ENCODE assay signal across 29 cellular contexts in genomic region chr12:112134731-112135130, GRCh38.
"Had no signal": no experiment of that assay in that cellular context is flagged by ENCODE, and none has a peak within 500 bp of the region (broad histone marks: within the 10 kb centered on the region; RNA-seq: fewer than 3 reads in every experiment).

No MANE protein-coding gene starts in this region.

- H3K4me3 Mint-ChIP-seq: activated CD4-positive, alpha-beta T cell treated with anti-CD3 and anti-CD28 coated beads for 36 hours; activated CD8-positive, alpha-beta memory T cell treated with anti-CD3 and anti-CD28 coated beads, Interleukin-2, amount 10 ng/mL, durations not matched to agents 7 days and 5 days; activated CD8-positive, alpha-beta T cell treated with anti-CD3 and anti-CD28 coated beads, Interleukin-2, amount 10 ng/mL, durations not matched to agents 7 days and 5 days; activated naive CD8-positive, alpha-beta T cell treated with anti-CD3 and anti-CD28 coated beads, Interleukin-2, amount 10 ng/mL, durations not matched to agents 7 days and 5 days; brain; mesothelial cell of epicardium; nephron progenitor cell; stimulated activated memory B cell treated with anti-CD40 and anti-IgM and Interleukin-4, amounts not matched to agents 10 μg/mL and 1 μg/mL and 100 μg/mL, for 72 hours; T-helper 2 cell treated with Interferon-gamma antibody and Interleukin-4, amounts not matched to agents 5 μg/mL and 100 μg/mL, for 36 hours had no signal

- H3K9me3 ChIP-seq: ascending aorta, heart right ventricle, pancreas, psoas muscle, stomach, tibial artery had no signal

- ATAC-seq: activated CD4-positive, alpha-beta T cell treated with anti-CD3 and anti-CD28 coated beads for 36 hours; activated CD8-positive, alpha-beta memory T cell treated with anti-CD3 and anti-CD28 coated beads, Interleukin-2, amount 10 ng/mL, durations not matched to agents 7 days and 5 days; activated CD8-positive, alpha-beta T cell treated with anti-CD3 and anti-CD28 coated beads, Interleukin-2, amount 10 ng/mL, durations not matched to agents 7 days and 5 days; foreskin keratinocyte; heart right ventricle; left ventricle myocardium superior; pancreas; psoas muscle; stimulated activated memory B cell treated with anti-CD40 and anti-IgM and Interleukin-4, amounts not matched to agents 10 μg/mL and 1 μg/mL and 100 μg/mL, for 72 hours had no signal

- DNase-seq: activated CD4-positive, alpha-beta T cell treated with anti-CD3 and anti-CD28 coated beads for 36 hours; activated CD4-positive, CD25-positive, alpha-beta regulatory T cell; activated CD8-positive, alpha-beta memory T cell treated with anti-CD3 and anti-CD28 coated beads, Interleukin-2, amount 10 ng/mL, durations not matched to agents 7 days and 5 days; activated CD8-positive, alpha-beta T cell treated with anti-CD3 and anti-CD28 coated beads, Interleukin-2, amount 10 ng/mL, durations not matched to agents 7 days and 5 days; activated naive CD8-positive, alpha-beta T cell treated with anti-CD3 and anti-CD28 coated beads, Interleukin-2, amount 10 ng/mL, durations not matched to agents 7 days and 5 days; dorsolateral prefrontal cortex; effector memory CD4-positive, alpha-beta T cell; foreskin keratinocyte; heart right ventricle; kidney glomerular epithelial cell; left ventricle myocardium superior; naive B cell; nephron progenitor cell; pancreas; psoas muscle; stimulated activated CD4-positive, alpha-beta T cell treated with anti-CD3 and anti-CD28 coated beads, Interleukin-1b, Interleukin-23, amount 100 ng/mL, for 48 hours; stimulated activated CD4-positive, alpha-beta T cell treated with anti-CD3 and anti-CD28 coated beads, Interleukin-4, amount 100 ng/mL, for 4 hours; stomach; T-helper 1 cell; tibial artery had no signal

- H3K27me3 Mint-ChIP-seq: activated CD4-positive, alpha-beta T cell treated with anti-CD3 and anti-CD28 coated beads for 36 hours; activated CD8-positive, alpha-beta memory T cell treated with anti-CD3 and anti-CD28 coated beads, Interleukin-2, amount 10 ng/mL, durations not matched to agents 7 days and 5 days; activated naive CD8-positive, alpha-beta T cell treated with anti-CD3 and anti-CD28 coated beads, Interleukin-2, amount 10 ng/mL, durations not matched to agents 7 days and 5 days; brain; naive B cell; stimulated activated memory B cell treated with anti-CD40 and anti-IgM and Interleukin-4, amounts not matched to agents 10 μg/mL and 1 μg/mL and 100 μg/mL, for 72 hours had no signal

- H3K9me3 Mint-ChIP-seq: activated naive CD8-positive, alpha-beta T cell treated with anti-CD3 and anti-CD28 coated beads, Interleukin-2, amount 10 ng/mL, durations not matched to agents 7 days and 5 days; activated T-helper 2 cell treated with anti-CD3 and anti-CD28 coated beads, Interferon-gamma antibody, Interleukin-2, Interleukin-4, amounts not matched to agents 10 μg/mL and 5 μg/mL and 100 μg/mL, durations not matched to agents 14 hours and 24 hours and 36 hours; brain; mesothelial cell of epicardium; naive B cell; nephron progenitor cell; stimulated activated memory B cell treated with anti-CD40 and anti-IgM and Interleukin-4, amounts not matched to agents 10 μg/mL and 1 μg/mL and 100 μg/mL, for 72 hours; T-helper 2 cell treated with Interferon-gamma antibody and Interleukin-4, amounts not matched to agents 5 μg/mL and 100 μg/mL, for 36 hours had no signal

- H3K4me1 Mint-ChIP-seq: mesothelial cell of epicardium, nephron progenitor cell had no signal

- H3K4me3 ChIP-seq: ascending aorta, cardiac muscle cell, coronary artery, dorsolateral prefrontal cortex, heart right ventricle, pancreas, psoas muscle, smooth muscle cell, stomach, tibial artery had no signal

- H3K36me3 Mint-ChIP-seq: naive B cell had no signal

- H3K27ac ChIP-seq: ascending aorta, cardiac muscle cell, coronary artery, foreskin keratinocyte, heart right ventricle, pancreas, psoas muscle, stomach, tibial artery had no signal

- H3K27me3 ChIP-seq: ascending aorta, cardiac muscle cell, dorsolateral prefrontal cortex, foreskin keratinocyte, heart right ventricle, pancreas, stomach, tibial artery had no signal

- H3K27ac Mint-ChIP-seq: activated CD4-positive, alpha-beta T cell treated with anti-CD3 and anti-CD28 coated beads for 36 hours; activated CD8-positive, alpha-beta memory T cell treated with anti-CD3 and anti-CD28 coated beads, Interleukin-2, amount 10 ng/mL, durations not matched to agents 7 days and 5 days; activated CD8-positive, alpha-beta T cell treated with anti-CD3 and anti-CD28 coated beads, Interleukin-2, amount 10 ng/mL, durations not matched to agents 7 days and 5 days; activated naive CD8-positive, alpha-beta T cell treated with anti-CD3 and anti-CD28 coated beads, Interleukin-2, amount 10 ng/mL, durations not matched to agents 7 days and 5 days; activated T-helper 2 cell treated with anti-CD3 and anti-CD28 coated beads, Interferon-gamma antibody, Interleukin-2, Interleukin-4, amounts not matched to agents 10 μg/mL and 5 μg/mL and 100 μg/mL, durations not matched to agents 14 hours and 24 hours and 36 hours; brain; mesothelial cell of epicardium; nephron progenitor cell; stimulated activated memory B cell treated with anti-CD40 and anti-IgM and Interleukin-4, amounts not matched to agents 10 μg/mL and 1 μg/mL and 100 μg/mL, for 72 hours; T-helper 2 cell treated with Interferon-gamma antibody and Interleukin-4, amounts not matched to agents 5 μg/mL and 100 μg/mL, for 36 hours had no signal
